16 cellular contexts compared by ENCODE assay signal in the genomic region with DNA sequence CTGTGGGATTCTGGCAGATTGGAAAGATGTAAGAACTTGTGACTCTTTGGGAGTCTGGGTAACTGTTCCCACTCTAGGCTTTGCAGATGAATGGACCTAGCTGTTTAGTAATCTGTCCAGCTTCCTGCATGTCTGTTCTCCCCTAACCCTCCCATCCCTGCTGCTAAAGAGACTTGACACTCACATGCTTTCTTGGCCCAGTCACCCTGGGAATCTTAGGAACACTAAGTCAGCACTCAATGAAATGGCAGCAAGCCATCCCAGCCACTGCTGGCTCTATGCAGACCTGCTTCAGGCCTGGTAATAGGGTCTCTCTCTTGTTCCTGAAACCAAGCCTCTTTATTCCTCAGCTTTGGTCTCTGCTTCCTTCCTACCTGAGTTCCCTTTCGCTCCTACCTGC.
DNase-seq lines count a peak whose midpoint lies in the region; ATAC-seq and TF ChIP-seq lines count a peak whose summit lies in the region.
"Had no signal": no experiment of that assay in that cellular context is flagged by ENCODE, and none has a peak within 500 bp of the region (broad histone marks: within the 10 kb centered on the region; RNA-seq: fewer than 3 reads in every experiment).

No MANE protein-coding gene starts in this region.

- no peaks in the 10 kb centered on the region for H3K36me3 Mint-ChIP-seq in activated T-cell treated with anti-CD3 and anti-CD28 coated beads, Interleukin-2, amount 50 U/mL, for 24 hours (ENCODE audit: low read depth)
- H3K36me3 Mint-ChIP-seq: activated naive CD8-positive, alpha-beta T cell had no signal

- H3K9me3 Mint-ChIP-seq in activated T-cell treated with anti-CD3 and anti-CD28 coated beads, Interleukin-2, amount 50 U/mL, for 24 hours = no peaks in the 10 kb centered on the region

- no peak overlapping the region for H3K4me3 Mint-ChIP-seq in activated T-cell treated with anti-CD3 and anti-CD28 coated beads, Interleukin-2, amount 50 U/mL, for 24 hours
- H3K4me3 Mint-ChIP-seq: activated naive CD8-positive, alpha-beta T cell had no signal

- no peak overlapping the region for H3K27ac Mint-ChIP-seq in activated T-cell treated with anti-CD3 and anti-CD28 coated beads, Interleukin-2, amount 50 U/mL, for 24 hours
- H3K27ac Mint-ChIP-seq: activated naive CD8-positive, alpha-beta T cell had no signal

- H3K27me3 Mint-ChIP-seq in activated T-cell treated with anti-CD3 and anti-CD28 coated beads, Interleukin-2, amount 50 U/mL, for 24 hours = peaks cover 24% of the 10 kb centered on the region

- peak; percentile 21; the same call in 2 of the 3 replicates for ATAC-seq in SK-N-SH treated with all-trans-retinoic acid at 6 μM for 48 hours
- no peak for ATAC-seq in HG02642 (IDR thresholded peaks at IDR 0.05; ENCODE audit: poor library complexity, unreplicated experiment)

- DNase-seq in EL (peak; percentile 82), fibroblast of mammary gland (ENCODE audit: low read depth) (peak; percentile 92), myocyte (ENCODE audit: low read depth) (peak; percentile 48), mucosa of gallbladder (ENCODE audit: low spot score) (no peak), SHP77 (lab: John Stamatoyannopoulos, UW) (no peak)
- DNase-seq in activated T-cell treated with anti-CD3 and anti-CD28 coated beads, Interleukin-2, amount 50 U/mL, for 24 hours = no peak
- DNase-seq: activated CD4-positive, alpha-beta T cell treated with anti-CD3 and anti-CD28 coated beads for 1 hour; colonic mucosa; Kasumi-1; NCI-H1694; NCI-H510A; PC-9 had no signal

- no peaks in the 10 kb centered on the region for H3K4me1 Mint-ChIP-seq in activated T-cell treated with anti-CD3 and anti-CD28 coated beads, Interleukin-2, amount 50 U/mL, for 24 hours (ENCODE audit: low read depth)

- no peak for TF ChIP-seq CTCF in fibroblast of mammary gland (conservative IDR thresholded peaks at IDR 0.05; ENCODE audit: control insufficient read depth, insufficient read depth, low read depth, low read length)

- H3K4me3 ChIP-seq in fibroblast of mammary gland (ENCODE audit: control insufficient read depth, low read depth, low read length) = no peak overlapping the region
- H3K4me3 ChIP-seq: BLaER1 treated with 17β-estradiol and CSF1 and Interleukin-3, amounts not matched to agents 10 nM and 100 nM; colonic mucosa; PC-9 had no signal

TF ChIP-seq in SK-N-SH treated with all-trans-retinoic acid at 6 μM for 48 hours, 23 proteins besides CTCF, POLR2A, EP300 and RAD21:
- TF ChIP-seq OSR1 (CRISPR knock-in tag; IDR thresholded peaks at IDR 0.05) (no peak), ISL1 (CRISPR knock-in tag; IDR thresholded peaks at IDR 0.05) (no peak), ZNF8 (CRISPR knock-in tag; IDR thresholded peaks at IDR 0.05) (no peak), BACH2 (CRISPR knock-in tag; IDR thresholded peaks at IDR 0.05; ENCODE audit: borderline replicate concordance) (no peak), ESRRG (CRISPR knock-in tag; IDR thresholded peaks at IDR 0.05) (no peak), RARB (CRISPR knock-in tag; IDR thresholded peaks at IDR 0.05) (no peak), GLIS3 (CRISPR knock-in tag; IDR thresholded peaks at IDR 0.05) (no peak), ZC3H10 (CRISPR knock-in tag; IDR thresholded peaks at IDR 0.05) (no peak), ZFP3 (CRISPR knock-in tag; IDR thresholded peaks at IDR 0.05) (no peak), POU6F1 (CRISPR knock-in tag; IDR thresholded peaks at IDR 0.05; ENCODE audit: borderline replicate concordance, low read depth) (no peak), CREB5 (CRISPR knock-in tag; IDR thresholded peaks at IDR 0.05; ENCODE audit: low read depth) (no peak), ZNF565 (CRISPR knock-in tag; conservative IDR thresholded peaks at IDR 0.05; ENCODE audit: low read depth) (no peak), TCF4 (CRISPR knock-in tag; IDR thresholded peaks at IDR 0.05; ENCODE audit: borderline replicate concordance) (no peak), ARNTL (CRISPR knock-in tag; IDR thresholded peaks at IDR 0.05; ENCODE audit: borderline replicate concordance, low read depth) (no peak), TSHZ2 (CRISPR knock-in tag; IDR thresholded peaks at IDR 0.05) (no peak), TOX (CRISPR knock-in tag; IDR thresholded peaks at IDR 0.05; ENCODE audit: borderline replicate concordance) (no peak), PPARA (CRISPR knock-in tag; IDR thresholded peaks at IDR 0.05; ENCODE audit: borderline replicate concordance) (no peak), SNAI2 (CRISPR knock-in tag; IDR thresholded peaks at IDR 0.05) (no peak)
- TF ChIP-seq, protein P1, sequence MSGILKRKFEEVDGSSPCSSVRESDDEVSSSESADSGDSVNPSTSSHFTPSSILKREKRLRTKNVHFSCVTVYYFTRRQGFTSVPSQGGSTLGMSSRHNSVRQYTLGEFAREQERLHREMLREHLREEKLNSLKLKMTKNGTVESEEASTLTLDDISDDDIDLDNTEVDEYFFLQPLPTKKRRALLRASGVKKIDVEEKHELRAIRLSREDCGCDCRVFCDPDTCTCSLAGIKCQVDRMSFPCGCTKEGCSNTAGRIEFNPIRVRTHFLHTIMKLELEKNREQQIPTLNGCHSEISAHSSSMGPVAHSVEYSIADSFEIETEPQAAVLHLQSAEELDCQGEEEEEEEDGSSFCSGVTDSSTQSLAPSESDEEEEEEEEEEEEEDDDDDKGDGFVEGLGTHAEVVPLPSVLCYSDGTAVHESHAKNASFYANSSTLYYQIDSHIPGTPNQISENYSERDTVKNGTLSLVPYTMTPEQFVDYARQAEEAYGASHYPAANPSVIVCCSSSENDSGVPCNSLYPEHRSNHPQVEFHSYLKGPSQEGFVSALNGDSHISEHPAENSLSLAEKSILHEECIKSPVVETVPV (CRISPR knock-in tag; IDR thresholded peaks at IDR 0.05) = no peak

Comparison
In these comparisons a context has a peak if more than half of its experiments do, and no peak if none do; other contexts are left out.
1. DNase-seq: peak in EL (single experiment), fibroblast of mammary gland (single experiment) and myocyte (single experiment); none in activated T-cell treated with anti-CD3 and anti-CD28 coated beads, Interleukin-2, amount 50 U/mL, for 24 hours (single experiment), mucosa of gallbladder (single experiment) and SHP77 (0 of 2).